ENCODE assay signal across 33 cellular contexts in the genomic region with DNA sequence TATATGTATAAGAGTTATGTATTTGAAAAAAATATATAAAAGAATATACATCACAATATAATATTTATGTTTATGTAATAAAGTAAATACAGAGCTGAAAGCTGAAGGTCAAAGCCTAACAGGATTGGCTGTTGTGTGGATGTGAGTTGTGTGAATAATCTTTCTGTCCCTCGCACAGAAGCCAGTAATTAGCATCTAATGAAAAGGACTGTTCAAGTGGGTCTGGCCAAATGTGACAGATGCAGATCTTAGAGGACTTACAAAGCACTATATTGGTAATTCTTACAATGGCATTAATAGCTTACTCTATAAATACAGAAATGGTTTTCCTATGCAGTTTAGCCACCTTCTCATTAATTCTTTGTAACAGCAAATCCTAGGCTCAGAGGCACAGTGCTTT. TPM values are rescaled to one million over a fixed set of nuclear protein-coding genes. Genes with fewer than 3 reads are reported as not detected.
DNase-seq lines count a peak whose midpoint lies in the region; ATAC-seq and TF ChIP-seq lines count a peak whose summit lies in the region.
"Had no signal": no experiment of that assay in that cellular context is flagged by ENCODE, and none has a peak within 500 bp of the region (broad histone marks: within the 10 kb centered on the region; RNA-seq: fewer than 3 reads in every experiment).

No MANE protein-coding gene starts in this region.

- H3K9me3 ChIP-seq in right cardiac atrium (ENCODE audit: control insufficient read depth, low read length), result no peaks in the 10 kb centered on the region
- H3K9me3 ChIP-seq: MG63, psoas muscle had no signal

- no peaks in the 10 kb centered on the region for H3K27me3 Mint-ChIP-seq in natural killer cell (ENCODE audit: low read depth in 2 of 2)
- H3K27me3 Mint-ChIP-seq: activated naive CD4-positive, alpha-beta T cell treated with anti-CD3 and anti-CD28 coated beads, Interleukin-2, amount 10 ng/mL, durations not matched to agents 7 days and 5 days had no signal

- no peak for TF ChIP-seq CTCF in natural killer cell (IDR thresholded peaks at IDR 0.05)

- in situ Hi-C loops in G401 (cut with HindIII; ENCODE audit: low sequenced_read_pairs), result no loop called here

- DNase-seq in NCI-H82 (lab: John Stamatoyannopoulos, UW), result peak; percentile 21
- no peak for DNase-seq in NCI-H82 treated with DMSO at 0.1 percent for 48 hours (lab: John Stamatoyannopoulos, UW; ENCODE audit: unreplicated experiment)
- peak; percentile 69 to 83 for DNase-seq in NCI-H524 (lab: John Stamatoyannopoulos, UW)
- peak; percentile 57 for DNase-seq in inferior parietal cortex (ENCODE audit: extremely low spot score)
- DNase-seq in substantia nigra (lab: John Stamatoyannopoulos, UW), result peak in 8 of 49 donors; percentile 8 to 70 (median 30)
- DNase-seq in right cardiac atrium, result no peak
- DNase-seq in G401 (ENCODE audit: low spot score), result no peak
- DNase-seq in natural killer cell, result no peak
- DNase-seq: activated CD4-positive, alpha-beta T cell treated with anti-CD3 and anti-CD28 coated beads, Interleukin-2, amount 50 U/mL, for 48 hours; activated CD4-positive, CD25-positive, alpha-beta regulatory T cell treated with anti-CD3 and anti-CD28 coated beads, Interleukin-2, amount 50 U/mL, for 72 hours; activated CD8-positive, alpha-beta memory T cell treated with anti-CD3 and anti-CD28 coated beads, Interleukin-2, amount 50 U/mL, for 4 hours; activated naive CD4-positive, alpha-beta T cell treated with anti-CD3 and anti-CD28 coated beads, Interleukin-2, amount 10 ng/mL, durations not matched to agents 7 days and 5 days; amniotic stem cell; brain microvascular endothelial cell; CD4-positive, alpha-beta T cell; immature natural killer cell; mesenchymal stem cell; MG63; NCI-H1694; Peyer's patch; psoas muscle; SHP77; stimulated activated CD4-positive, alpha-beta T cell treated with anti-CD3 and anti-CD28 coated beads, Interleukin-4, amount 100 ng/mL, for 1 hour; stomach; T-helper 2 cell had no signal

- peaks cover 0 to 2% of the 10 kb centered on the region in 2 donors for H3K9me3 Mint-ChIP-seq in natural killer cell

- H3K27ac ChIP-seq in substantia nigra (ENCODE audit: low read depth, low read length, poor library complexity, severe bottlenecking) (peak overlapping the region; percentile 10), right cardiac atrium (ENCODE audit: low read length) (no peak overlapping the region)
- H3K27ac ChIP-seq: brain microvascular endothelial cell, gastroesophageal sphincter, Peyer's patch, psoas muscle, stomach, tibial nerve had no signal

- no peak overlapping the region for H3K4me3 Mint-ChIP-seq in natural killer cell
- H3K4me3 Mint-ChIP-seq: immature natural killer cell had no signal

- no peak for ATAC-seq in right cardiac atrium
- no peak for ATAC-seq in natural killer cell
- ATAC-seq: gastroesophageal sphincter, GM12878, left lobe of liver, psoas muscle had no signal

- no peaks in the 10 kb centered on the region for H3K36me3 Mint-ChIP-seq in natural killer cell

- H3K27me3 ChIP-seq in right cardiac atrium (ENCODE audit: control insufficient read depth, insufficient read depth), result no peaks in the 10 kb centered on the region
- H3K27me3 ChIP-seq: brain microvascular endothelial cell, Peyer's patch, tibial nerve had no signal

- H3K4me3 ChIP-seq in right cardiac atrium (ENCODE audit: low read length), result no peak overlapping the region
- H3K4me3 ChIP-seq: gastroesophageal sphincter, GM12878, MG63, Peyer's patch, stomach, tibial nerve had no signal

- no peaks in the 10 kb centered on the region for H3K4me1 Mint-ChIP-seq in natural killer cell
- H3K4me1 Mint-ChIP-seq: immature natural killer cell had no signal

- no peaks in the 10 kb centered on the region for H3K4me1 ChIP-seq in right cardiac atrium (ENCODE audit: control insufficient read depth, insufficient read depth, low read length)
- H3K4me1 ChIP-seq: gastroesophageal sphincter, Peyer's patch, psoas muscle, stomach, tibial nerve had no signal

- no peak overlapping the region for H3K27ac Mint-ChIP-seq in natural killer cell
- H3K27ac Mint-ChIP-seq: activated naive CD4-positive, alpha-beta T cell treated with anti-CD3 and anti-CD28 coated beads, Interleukin-2, amount 10 ng/mL, durations not matched to agents 7 days and 5 days; activated T-helper 1 cell treated with anti-CD3 and anti-CD28 coated beads, Interleukin-12 subunit alpha, Interleukin-12 subunit beta, Interleukin-2, Interleukin-4 antibody, amounts not matched to agents 30 ng/mL and 10 ng/mL and 1 ng/mL, durations not matched to agents 14 hours and 24 hours and 36 hours; CD4-positive, alpha-beta T cell; immature natural killer cell had no signal

- intact Hi-C loops in right cardiac atrium (cut with DNase I) (no loop called here), natural killer cell (cut with micrococcal nuclease) (no loop called here)

- 55% methylated on average over 1 of the region's 1 CpG for WGBS in right cardiac atrium

RNA-seq across cellular contexts. Expression of a gene that starts 2.4 kb away (rescaled TPM):
- 1 to 10 TPM in 2 of 4 donors, under 1 TPM in 1, not detected in 1; 0.51 to 1.5 (median 1.1) TPM for total RNA-seq in right cardiac atrium
- polyA plus RNA-seq in right cardiac atrium, result 0.23 TPM
- total RNA-seq in G401 (2014; rRNA removed; shearing (Covaris generic)), result 0.25 TPM in 1 of 2 replicates, not detected in the other
- 1 to 10 TPM in 2 of 3 donors, under 1 TPM in 1; 0.30 to 4.7 (median 1.8) TPM for total RNA-seq in natural killer cell
- total RNA-seq: dermis microvascular lymphatic vessel endothelial cell, GM12878, H1, NCI-H460 had no signal
- polyA plus RNA-seq: H1 had no signal

Comparison
In these comparisons a context has a peak if more than half of its experiments do, and no peak if none do; other contexts are left out.
1. DNase-seq: peak in NCI-H82 (single experiment), NCI-H524 (2 of 2) and inferior parietal cortex (single experiment); none in NCI-H82 treated with DMSO at 0.1 percent for 48 hours (single experiment), right cardiac atrium (0 of 3), G401 (single experiment) and natural killer cell (single experiment).